Comparison of ENCODE assay signal across 27 cellular contexts in genomic region chr18:58451115-58451971, GRCh38.
"Had no signal": no experiment of that assay in that cellular context is flagged by ENCODE, and none has a peak within 500 bp of the region (broad histone marks: within the 10 kb centered on the region; RNA-seq: fewer than 3 reads in every experiment).

No MANE protein-coding gene starts in this region.

- H3K4me1 ChIP-seq: parathyroid adenoma, suprapubic skin, upper lobe of right lung, uterus had no signal

- H3K79me2 ChIP-seq: parathyroid adenoma had no signal

- H3K36me3 ChIP-seq: neural progenitor cell, ovary, spleen, suprapubic skin, tibial artery, transverse colon, upper lobe of right lung, uterus had no signal

- H3K4me2 ChIP-seq: neural progenitor cell, smooth muscle cell had no signal

- H3K27me3 ChIP-seq: neural progenitor cell, ovary, suprapubic skin, testis, tibial artery, transverse colon, upper lobe of right lung, uterus had no signal

- H3K27ac ChIP-seq: neural progenitor cell, ovary, parathyroid adenoma, psoas muscle, skin epidermis, spleen, suprapubic skin, testis, tibial artery, transverse colon, upper lobe of right lung, uterus had no signal

- H3K4me3 ChIP-seq: neural progenitor cell, ovary, psoas muscle, skin epidermis, smooth muscle cell, spleen, suprapubic skin, testis, tibial artery, transverse colon, upper lobe of right lung, uterus had no signal

- H3K9me3 ChIP-seq: ovary, psoas muscle, spleen, suprapubic skin, testis, tibial artery, transverse colon, upper lobe of right lung, uterus had no signal

- H3K9ac ChIP-seq: neural progenitor cell, parathyroid adenoma had no signal

- DNase-seq: natural killer cell; occipital lobe; ovary; psoas muscle; right cardiac atrium; spleen; stimulated activated CD4-positive, alpha-beta T cell treated with anti-CD3 and anti-CD28 coated beads, Interleukin-12 subunit alpha, Interleukin-12 subunit beta, amount 100 ng/mL, for 4 hours; stimulated activated CD4-positive, alpha-beta T cell treated with anti-CD3 and anti-CD28 coated beads, Interleukin-1b, Interleukin-23, amount 100 ng/mL, for 48 hours; stimulated activated CD4-positive, alpha-beta T cell treated with anti-CD3 and anti-CD28 coated beads, Interleukin-4, amount 100 ng/mL, for 1 hour; stimulated activated CD4-positive, alpha-beta T cell treated with anti-CD3 and anti-CD28 coated beads, Interleukin-4, amount 100 ng/mL, for 4 hours; stimulated activated CD8-positive, alpha-beta memory T cell treated with anti-CD3 and anti-CD28 coated beads, Interleukin-4, amount 100 ng/mL, for 48 hours; stimulated activated naive CD4-positive, alpha-beta T cell; stimulated activated naive CD8-positive, alpha-beta T cell treated with anti-CD3 and anti-CD28 coated beads, Interleukin-15, amount 100 ng/mL, for 72 hours; stimulated activated naive CD8-positive, alpha-beta T cell treated with anti-CD3 and anti-CD28 coated beads, Interleukin-15, Interleukin-2, amounts not matched to agents 100 U/mL and 50 U/mL, for 24 hours; substantia nigra; testis; tibial artery; transverse colon; upper lobe of right lung; uterus had no signal

- ATAC-seq: natural killer cell; psoas muscle; right cardiac atrium; sciatic nerve; stimulated activated memory B cell treated with anti-CD40 and anti-IgM and Interleukin-4, amounts not matched to agents 10 μg/mL and 1 μg/mL and 100 μg/mL, for 72 hours; stimulated activated naive CD8-positive, alpha-beta T cell treated with anti-CD3 and anti-CD28 coated beads, Interleukin-15, amount 100 ng/mL, for 72 hours; stimulated activated naive CD8-positive, alpha-beta T cell treated with anti-CD3 and anti-CD28 coated beads, Interleukin-15, Interleukin-2, amounts not matched to agents 100 U/mL and 50 U/mL, for 24 hours; upper lobe of right lung had no signal
